In genomic region chr3:40458473-40458872, GRCh38 we compare ENCODE assay signal across 10 cellular contexts. TPM values are rescaled to one million over a fixed set of nuclear protein-coding genes. Genes with fewer than 3 reads are reported as not detected.
DNase-seq lines count a peak whose midpoint lies in the region; ATAC-seq, FAIRE-seq and TF ChIP-seq lines count a peak whose summit lies in the region.
"Had no signal": no experiment of that assay in that cellular context is flagged by ENCODE, and none has a peak within 500 bp of the region (broad histone marks: within the 10 kb centered on the region; RNA-seq: fewer than 3 reads in every experiment).

No MANE protein-coding gene starts in this region.

- intact Hi-C loops in HepG2 (cut with micrococcal nuclease; ENCODE audit: unreplicated experiment): loop anchor here (5.0 to 10.0 kb wide), 2 partner anchors 49 to 646 kb away; partner anchors contain the start of gene ZNF620
- intact Hi-C loops in right lobe of liver (cut with DNase I): no loop called here

- TF ChIP-seq RAD21 in HepG2 (CRISPR knock-in tag; IDR thresholded peaks at IDR 0.05): no peak

- TF ChIP-seq POLR2A in HepG2 (IDR thresholded peaks at IDR 0.05; ENCODE audit: insufficient read depth in 1 of 2, low read depth in 2 of 2, low read length in 2 of 2) (no peak), right lobe of liver (IDR thresholded peaks at IDR 0.05) (no peak)

- H3K4me3 ChIP-seq in HepG2 (replicated peaks in 1 of 3; ENCODE audit: insufficient read depth in 1 of 3, low read depth in 2 of 3, low read length in 3 of 3) (peak overlapping the region; percentile 80 to 98 (median 84)), right lobe of liver (peak overlapping the region in 1 of 3 donors; percentile 97), astrocyte of the cerebellum (ENCODE audit: low read depth, low read length) (peak overlapping the region; percentile 90)

- no TSS peak for BruUV-seq in HepG2 (replicated peaks; lab: Mats Ljungman, UMichigan)

- ATAC-seq in HepG2 (no peak), right lobe of liver (no peak), memory B cell (ENCODE audit: low read depth) (no peak), GM19035 (IDR thresholded peaks at IDR 0.05; ENCODE audit: unreplicated experiment) (no peak)

- peaks cover 33% of the 10 kb centered on the region for H3K79me2 ChIP-seq in HepG2 (ENCODE audit: insufficient read depth, low read length)

- peak overlapping the region; percentile 86 for H3K27ac ChIP-seq in HepG2 (ENCODE audit: extremely low read length, insufficient read depth, low read length)
- no peak overlapping the region for H3K27ac ChIP-seq in right lobe of liver

- H3K4me1 ChIP-seq in HepG2 (ENCODE audit: insufficient read depth, low read length) (peaks cover 49% of the 10 kb centered on the region), right lobe of liver (peaks cover 0 to 22% (median 11%) of the 10 kb centered on the region in 4 donors)

- DNase-seq in HepG2 (ENCODE audit: low spot score) (no peak), right lobe of liver (no peak), astrocyte of the cerebellum (ENCODE audit: low read depth) (no peak), memory B cell (ENCODE audit: low spot score in 2 of 2) (no peak), NCI-H526 (lab: John Stamatoyannopoulos, UW) (no peak), medulla oblongata (ENCODE audit: extremely low spot score) (no peak), NCI-H69 (lab: John Stamatoyannopoulos, UW) (no peak)
- DNase-seq: DMS79 treated with DMSO at 0.1 percent for 48 hours, NCI-H345 had no signal

- H2AFZ ChIP-seq in HepG2 (ENCODE audit: low read length): no peak overlapping the region

- no peaks in the 10 kb centered on the region for H3K27me3 Mint-ChIP-seq in memory B cell

- peaks cover 21% of the 10 kb centered on the region for H4K20me1 ChIP-seq in HepG2 (ENCODE audit: insufficient read depth, low read length)

- H3K27me3 ChIP-seq in HepG2 (ENCODE audit: control insufficient read depth in 1 of 2, insufficient read depth in 2 of 2, low read length in 2 of 2) (no peaks in the 10 kb centered on the region; a peak in 1 of 5 replicates), right lobe of liver (no peaks in the 10 kb centered on the region)

- WGBS in HepG2 (ENCODE audit: low lambda C conversion rate): 48% methylated on average over 4 of the region's 4 CpGs
- WGBS in right lobe of liver (ENCODE audit: insufficient coverage, low coverage, low lambda C conversion rate, missing lambda C conversion rate): 77% methylated on average over 4 of the region's 4 CpGs

- peaks cover 9% of the 10 kb centered on the region for H3K4me1 Mint-ChIP-seq in memory B cell

- peak overlapping the region; percentile 85 for H3K4me2 ChIP-seq in HepG2 (ENCODE audit: low read depth, low read length)

- TF ChIP-seq CTCF in HepG2 (CRISPR knock-in tag; IDR thresholded peaks at IDR 0.05) (no peak), right lobe of liver (IDR thresholded peaks at IDR 0.05) (no peak), astrocyte of the cerebellum (IDR thresholded peaks at IDR 0.05; ENCODE audit: low read depth, low read length, missing control alignments) (no peak)

- FAIRE-seq in HepG2 (lab: Jason Lieb, UNC): peak; percentile 4

- peak overlapping the region; percentile 94 for H3K4me3 Mint-ChIP-seq in memory B cell

- POLR2A ChIA-PET in HepG2 (lab: Yijun Ruan, JAX): interaction anchor here (0.6 to 3.9 kb wide), 4 partner anchors 18 to 1594 kb away, joined by 4 to 37 read pairs (median 12); partner anchors contain the start of genes ZNF619, ZNF620 and ZNF621

- H3K9me3 ChIP-seq in HepG2 (ENCODE audit: low read length) (no peaks in the 10 kb centered on the region), right lobe of liver (no peaks in the 10 kb centered on the region)

- peaks cover 8 to 32% of the 10 kb centered on the region in 2 experiments for H3K36me3 ChIP-seq in HepG2 (replicated peaks in 1 of 2; ENCODE audit: control insufficient read depth in 1 of 2, insufficient read depth in 2 of 2, low read length in 2 of 2)
- peaks cover 16 to 51% (median 34%) of the 10 kb centered on the region in 4 donors for H3K36me3 ChIP-seq in right lobe of liver

- in situ Hi-C loops in HepG2 (cut with HindIII; ENCODE audit: extremely low pct_ligation_motif_present, low pct_unique_long_range_greater_than_20kb) (loop anchor here (10.0 kb wide), 1 partner anchor 144 kb away; no protein-coding TSS in a partner anchor), astrocyte of the cerebellum (cut with HindIII; ENCODE audit: low sequenced_read_pairs) (no loop called here)

- peaks cover 10% of the 10 kb centered on the region for H3K36me3 Mint-ChIP-seq in memory B cell

- H3K9me3 Mint-ChIP-seq in memory B cell: no peaks in the 10 kb centered on the region

- H3K27ac Mint-ChIP-seq in memory B cell: peak overlapping the region; percentile 96

- TF ChIP-seq EP300 in HepG2 (IDR thresholded peaks at IDR 0.05; ENCODE audit: low read depth in 2 of 2, low read length in 2 of 2) (no peak), HepG2 (CRISPR knock-in tag; IDR thresholded peaks at IDR 0.05; ENCODE audit: borderline replicate concordance) (no peak)

- CTCF ChIA-PET in HepG2 (lab: Yijun Ruan, JAX; ENCODE audit: low intra/inter-chr PET ratio, low total read pairs): no interaction called here

- peak overlapping the region; percentile 98 for H3K9ac ChIP-seq in HepG2 (ENCODE audit: insufficient read depth, low read depth, low read length)

RNA-seq across cellular contexts. Expression of gene RPL14, which starts 1.3 kb away (rescaled TPM):
- 1,291 and 1,534 TPM in 2 replicates for total RNA-seq in HepG2 (2016; rRNA removed; fragmentation: Illumina TruSeq; extraction: Trizol)
- total RNA-seq in HepG2 (2016; cell fraction: cytosol; rRNA removed; fragmentation: Illumina TruSeq; extraction: Trizol; ENCODE audit: low read depth): 1,420 and 1,565 TPM in 2 replicates
- total RNA-seq in HepG2 (2016; cell fraction: insoluble cytoplasmic fraction; rRNA removed; fragmentation: Illumina TruSeq; extraction: Trizol): 1,291 and 1,624 TPM in 2 replicates
- 2,440 and 2,539 TPM in 2 replicates for total RNA-seq in HepG2 (2016; cell fraction: membrane; rRNA removed; fragmentation: Illumina TruSeq; extraction: Trizol)
- total RNA-seq in HepG2 (2016; cell fraction: nucleus; rRNA removed; fragmentation: Illumina TruSeq; extraction: Trizol): 404 and 486 TPM in 2 replicates
- polyA plus RNA-seq in HepG2 (2011; rRNA removed): 502 and 554 TPM in 2 replicates
- polyA plus RNA-seq in HepG2 (2011; cell fraction: cytosol; rRNA removed): 480 and 499 TPM in 2 replicates
- 133 TPM in 2 replicates for polyA plus RNA-seq in HepG2 (2011; cell fraction: nucleus; rRNA removed)
- 2,003 and 2,065 TPM in 2 replicates for polyA plus RNA-seq in HepG2 (2012)
- 2,396 and 2,553 TPM in 2 replicates for polyA plus RNA-seq in HepG2 (2016; cell fraction: cytosol; fragmentation: Illumina TruSeq; extraction: Trizol; ENCODE audit: low read depth)
- 1,996 and 2,029 TPM in 2 replicates for polyA plus RNA-seq in HepG2 (2016; cell fraction: insoluble cytoplasmic fraction; fragmentation: Illumina TruSeq; extraction: Trizol; ENCODE audit: low read depth)
- 3,179 and 3,263 TPM in 2 replicates for polyA plus RNA-seq in HepG2 (2016; cell fraction: membrane; fragmentation: Illumina TruSeq; extraction: Trizol; ENCODE audit: low read depth)
- 859 TPM in 2 replicates for polyA plus RNA-seq in HepG2 (2016; cell fraction: nucleus; fragmentation: Illumina TruSeq; extraction: Trizol; ENCODE audit: insufficient read depth, low read depth)
- 440 and 569 TPM in 2 replicates for polyA minus RNA-seq in HepG2 (2011; rRNA and poly(A)+ RNA removed; ENCODE audit: low replicate concordance)
- 617 and 745 TPM in 2 replicates for polyA minus RNA-seq in HepG2 (2011; cell fraction: cytosol; rRNA and poly(A)+ RNA removed)
- polyA minus RNA-seq in HepG2 (2011; cell fraction: nucleus; rRNA and poly(A)+ RNA removed): 167 and 200 TPM in 2 replicates
- 100 to 1,000 TPM; 173 to 573 (median 551) TPM for total RNA-seq in right lobe of liver

RNA-seq across cellular contexts. Expression of gene ZNF619, which starts 18.4 kb away (rescaled TPM):
- total RNA-seq in HepG2 (2016; rRNA removed; fragmentation: Illumina TruSeq; extraction: Trizol): 4.9 and 5.2 TPM in 2 replicates
- total RNA-seq in HepG2 (2016; cell fraction: cytosol; rRNA removed; fragmentation: Illumina TruSeq; extraction: Trizol; ENCODE audit: low read depth): 0.40 and 0.88 TPM in 2 replicates
- 4.5 and 5.1 TPM in 2 replicates for total RNA-seq in HepG2 (2016; cell fraction: insoluble cytoplasmic fraction; rRNA removed; fragmentation: Illumina TruSeq; extraction: Trizol)
- 1.6 and 1.8 TPM in 2 replicates for total RNA-seq in HepG2 (2016; cell fraction: membrane; rRNA removed; fragmentation: Illumina TruSeq; extraction: Trizol)
- 4.0 and 5.1 TPM in 2 replicates for total RNA-seq in HepG2 (2016; cell fraction: nucleus; rRNA removed; fragmentation: Illumina TruSeq; extraction: Trizol)
- polyA plus RNA-seq in HepG2 (2011; rRNA removed): 0.83 and 1.0 TPM in 2 replicates
- 0.83 and 0.95 TPM in 2 replicates for polyA plus RNA-seq in HepG2 (2011; cell fraction: cytosol; rRNA removed)
- 1.5 and 1.9 TPM in 2 replicates for polyA plus RNA-seq in HepG2 (2011; cell fraction: nucleus; rRNA removed)
- 0.97 and 1.1 TPM in 2 replicates for polyA plus RNA-seq in HepG2 (2012)
- polyA plus RNA-seq in HepG2 (2016; cell fraction: cytosol; fragmentation: Illumina TruSeq; extraction: Trizol; ENCODE audit: low read depth): 0.11 and 0.15 TPM in 2 replicates
- polyA plus RNA-seq in HepG2 (2016; cell fraction: insoluble cytoplasmic fraction; fragmentation: Illumina TruSeq; extraction: Trizol; ENCODE audit: low read depth): 2.4 TPM in 2 replicates
- polyA plus RNA-seq in HepG2 (2016; cell fraction: membrane; fragmentation: Illumina TruSeq; extraction: Trizol; ENCODE audit: low read depth): 0.53 and 0.58 TPM in 2 replicates
- 2.7 and 3.1 TPM in 2 replicates for polyA plus RNA-seq in HepG2 (2016; cell fraction: nucleus; fragmentation: Illumina TruSeq; extraction: Trizol; ENCODE audit: insufficient read depth, low read depth)
- polyA minus RNA-seq in HepG2 (2011; rRNA and poly(A)+ RNA removed; ENCODE audit: low replicate concordance): 4.6 and 6.5 TPM in 2 replicates
- polyA minus RNA-seq in HepG2 (2011; cell fraction: cytosol; rRNA and poly(A)+ RNA removed): 2.4 and 2.9 TPM in 2 replicates
- polyA minus RNA-seq in HepG2 (2011; cell fraction: nucleus; rRNA and poly(A)+ RNA removed): 5.2 and 5.3 TPM in 2 replicates
- 1 to 10 TPM; 2.0 to 5.2 (median 4.5) TPM for total RNA-seq in right lobe of liver

RNA-seq across cellular contexts. Expression of gene ZNF620, which starts 47.4 kb away (rescaled TPM):
- total RNA-seq in HepG2 (2016; rRNA removed; fragmentation: Illumina TruSeq; extraction: Trizol) (12.2 and 16.3 TPM in 2 replicates), right lobe of liver (1 to 10 TPM; 1.1 to 2.3 (median 1.6) TPM)
- 1.7 and 2.7 TPM in 2 replicates for total RNA-seq in HepG2 (2016; cell fraction: cytosol; rRNA removed; fragmentation: Illumina TruSeq; extraction: Trizol; ENCODE audit: low read depth)
- total RNA-seq in HepG2 (2016; cell fraction: insoluble cytoplasmic fraction; rRNA removed; fragmentation: Illumina TruSeq; extraction: Trizol): 12.6 and 17.8 TPM in 2 replicates
- 7.8 and 9.2 TPM in 2 replicates for total RNA-seq in HepG2 (2016; cell fraction: membrane; rRNA removed; fragmentation: Illumina TruSeq; extraction: Trizol)
- total RNA-seq in HepG2 (2016; cell fraction: nucleus; rRNA removed; fragmentation: Illumina TruSeq; extraction: Trizol): 6.7 and 8.5 TPM in 2 replicates
- polyA plus RNA-seq in HepG2 (2011; rRNA removed): 2.3 TPM in 2 replicates
- polyA plus RNA-seq in HepG2 (2011; cell fraction: cytosol; rRNA removed): 1.9 and 2.1 TPM in 2 replicates
- polyA plus RNA-seq in HepG2 (2011; cell fraction: nucleus; rRNA removed): 2.3 and 2.8 TPM in 2 replicates
- polyA plus RNA-seq in HepG2 (2012): 1.8 and 2.9 TPM in 2 replicates
- 0.79 and 0.89 TPM in 2 replicates for polyA plus RNA-seq in HepG2 (2016; cell fraction: cytosol; fragmentation: Illumina TruSeq; extraction: Trizol; ENCODE audit: low read depth)
- polyA plus RNA-seq in HepG2 (2016; cell fraction: insoluble cytoplasmic fraction; fragmentation: Illumina TruSeq; extraction: Trizol; ENCODE audit: low read depth): 8.3 and 9.0 TPM in 2 replicates
- polyA plus RNA-seq in HepG2 (2016; cell fraction: membrane; fragmentation: Illumina TruSeq; extraction: Trizol; ENCODE audit: low read depth): 3.1 TPM in 2 replicates
- polyA plus RNA-seq in HepG2 (2016; cell fraction: nucleus; fragmentation: Illumina TruSeq; extraction: Trizol; ENCODE audit: insufficient read depth, low read depth): 5.5 and 7.0 TPM in 2 replicates
- 0.16 and 1.7 TPM in 2 replicates for polyA minus RNA-seq in HepG2 (2011; rRNA and poly(A)+ RNA removed; ENCODE audit: low replicate concordance)
- 3.1 and 3.7 TPM in 2 replicates for polyA minus RNA-seq in HepG2 (2011; cell fraction: cytosol; rRNA and poly(A)+ RNA removed)
- polyA minus RNA-seq in HepG2 (2011; cell fraction: nucleus; rRNA and poly(A)+ RNA removed): 5.2 and 8.2 TPM in 2 replicates
